In genomic region chr12:52836042-52836466, GRCh38 we compare ENCODE assay signal across 8 cellular contexts. TPM values are rescaled to one million over a fixed set of nuclear protein-coding genes. Genes with fewer than 3 reads are reported as not detected.
A peak's percentile ranks its signal among the peaks of the same experiment; 100 is the strongest.
DNase-seq lines count a peak whose midpoint lies in the region; ATAC-seq and TF ChIP-seq lines count a peak whose summit lies in the region.

No MANE protein-coding gene starts in this region.

- no peak for TF ChIP-seq CTCF in gastroesophageal sphincter (IDR thresholded peaks at IDR 0.05)

- H3K27me3 ChIP-seq in gastroesophageal sphincter, result peaks cover 51% of the 10 kb centered on the region

- no peak for TF ChIP-seq EP300 in gastroesophageal sphincter (IDR thresholded peaks at IDR 0.05)

- ATAC-seq in gastroesophageal sphincter, result no peak
- ATAC-seq in HG02798 (IDR thresholded peaks at IDR 0.05; ENCODE audit: poor library complexity, unreplicated experiment), result no peak

- H3K9me3 ChIP-seq in gastroesophageal sphincter, result no peaks in the 10 kb centered on the region

- H3K36me3 ChIP-seq in gastroesophageal sphincter, result no peaks in the 10 kb centered on the region

- no peak overlapping the region for H3K4me3 ChIP-seq in gastroesophageal sphincter

- H3K27ac ChIP-seq in gastroesophageal sphincter, result no peak overlapping the region

- TF ChIP-seq POLR2A in gastroesophageal sphincter (IDR thresholded peaks at IDR 0.05), result no peak

- WGBS in gastroesophageal sphincter (ENCODE audit: low coverage in 1 of 2), 2 donors, result no CpG with 5 or more reads among the region's 7 CpGs

- peak; percentile 94 for DNase-seq in NCI-H226
- DNase-seq in activated T-cell treated with anti-CD3 and anti-CD28 coated beads for 48 hours (ENCODE audit: low read depth), result peak; percentile 69
- peak; percentile 85 for DNase-seq in islet precursor cell
- peak; percentile 72 for DNase-seq in stimulated activated CD8-positive, alpha-beta memory T cell treated with anti-CD3 and anti-CD28 coated beads, Interleukin-4, amount 100 ng/mL, for 24 hours (ENCODE audit: low read depth)
- DNase-seq in C1 segment of cervical spinal cord (lab: John Stamatoyannopoulos, UW), result no peak
- no peak for DNase-seq in T-helper 9 cell

- no peaks in the 10 kb centered on the region for H3K4me1 ChIP-seq in gastroesophageal sphincter

RNA-seq across cellular contexts. Expression of gene KRT79, which starts 1.9 kb away (rescaled TPM):
- not detected for total RNA-seq in gastroesophageal sphincter

RNA-seq across cellular contexts. Expression of gene KRT78, which starts 12.7 kb away (rescaled TPM):
- 1 to 10 TPM in 3 of 4 donors, under 1 TPM in 1; 0.27 to 9.5 (median 1.5) TPM for total RNA-seq in gastroesophageal sphincter

RNA-seq across cellular contexts. Expression of gene KRT4, which starts 22.1 kb away (rescaled TPM):
- 100 to 1,000 TPM in 1 of 4 donors, 10 to 100 TPM in 1, 1 to 10 TPM in 2; 3.5 to 227 (median 10.8) TPM for total RNA-seq in gastroesophageal sphincter

RNA-seq across cellular contexts. Expression of gene KRT3, which starts 40.1 kb away (rescaled TPM):
- not detected for total RNA-seq in gastroesophageal sphincter

RNA-seq across cellular contexts. Expression of gene KRT76, which starts 58.9 kb away (rescaled TPM):
- total RNA-seq in gastroesophageal sphincter, result under 1 TPM in 1 of 4 donors, not detected in 3; 0.15 TPM

Comparison
In these comparisons a context has a peak if more than half of its experiments do, and no peak if none do; other contexts are left out.
1. DNase-seq: peak in NCI-H226 (single experiment), activated T-cell treated with anti-CD3 and anti-CD28 coated beads for 48 hours (single experiment), islet precursor cell (single experiment) and stimulated activated CD8-positive, alpha-beta memory T cell treated with anti-CD3 and anti-CD28 coated beads, Interleukin-4, amount 100 ng/mL, for 24 hours (single experiment); none in C1 segment of cervical spinal cord (0 of 14) and T-helper 9 cell (single experiment).